Comparison of ENCODE assay signal across 32 cellular contexts in genomic region chr4:186660403-186660802, GRCh38.
"Had no signal": no experiment of that assay in that cellular context is flagged by ENCODE, and none has a peak within 500 bp of the region (broad histone marks: within the 10 kb centered on the region; RNA-seq: fewer than 3 reads in every experiment).

No MANE protein-coding gene starts in this region.

- H3K4me1 ChIP-seq: adrenal gland, foreskin keratinocyte, gastrocnemius medialis had no signal

- H3K4me3 ChIP-seq: adrenal gland, esophagus muscularis mucosa, gastrocnemius medialis had no signal

- H3K4me3 Mint-ChIP-seq: activated CD4-positive, alpha-beta memory T cell treated with anti-CD3 and anti-CD28 coated beads, Interleukin-2, amount 10 ng/mL, durations not matched to agents 7 days and 5 days; activated CD4-positive, alpha-beta T cell treated with anti-CD3 and anti-CD28 coated beads, Interleukin-2, amount 10 ng/mL, durations not matched to agents 7 days and 5 days; activated naive CD8-positive, alpha-beta T cell; activated T-cell treated with anti-CD3 and anti-CD28 coated beads, Interleukin-2, amount 50 U/mL, for 24 hours; activated T-helper 17 cell treated with anti-CD3 and anti-CD28 coated beads, Interleukin-2, amount 50 U/mL, for 72 hours; central memory CD8-positive, alpha-beta T cell; effector memory CD8-positive, alpha-beta T cell; WTC11 had no signal

- H3K27me3 Mint-ChIP-seq: activated CD4-positive, alpha-beta memory T cell treated with anti-CD3 and anti-CD28 coated beads, Interleukin-2, amount 10 ng/mL, durations not matched to agents 7 days and 5 days; activated CD4-positive, alpha-beta T cell treated with anti-CD3 and anti-CD28 coated beads, Interleukin-2, amount 10 ng/mL, durations not matched to agents 7 days and 5 days; activated naive CD8-positive, alpha-beta T cell; activated T-cell treated with anti-CD3 and anti-CD28 coated beads, Interleukin-2, amount 50 U/mL, for 24 hours; activated T-helper 17 cell treated with anti-CD3 and anti-CD28 coated beads, Interleukin-2, amount 50 U/mL, for 72 hours; central memory CD8-positive, alpha-beta T cell; effector memory CD8-positive, alpha-beta T cell had no signal

- H3K9me3 Mint-ChIP-seq: activated CD4-positive, alpha-beta memory T cell treated with anti-CD3 and anti-CD28 coated beads, Interleukin-2, amount 10 ng/mL, durations not matched to agents 7 days and 5 days; activated CD4-positive, alpha-beta T cell treated with anti-CD3 and anti-CD28 coated beads, Interleukin-2, amount 10 ng/mL, durations not matched to agents 7 days and 5 days; activated T-cell treated with anti-CD3 and anti-CD28 coated beads, Interleukin-2, amount 50 U/mL, for 24 hours; activated T-helper 17 cell treated with anti-CD3 and anti-CD28 coated beads, Interleukin-2, amount 50 U/mL, for 72 hours; central memory CD8-positive, alpha-beta T cell; effector memory CD8-positive, alpha-beta T cell; WTC11 had no signal

- H3K36me3 ChIP-seq: adrenal gland, gastrocnemius medialis had no signal

- DNase-seq: activated CD4-positive, alpha-beta memory T cell treated with anti-CD3 and anti-CD28 coated beads, Interleukin-2, amount 10 ng/mL, durations not matched to agents 7 days and 5 days; activated CD4-positive, alpha-beta T cell treated with anti-CD3 and anti-CD28 coated beads for 1 hour; activated CD4-positive, alpha-beta T cell treated with anti-CD3 and anti-CD28 coated beads for 4 hours; activated CD4-positive, alpha-beta T cell treated with anti-CD3 and anti-CD28 coated beads, Interleukin-2, amount 10 ng/mL, durations not matched to agents 7 days and 5 days; activated CD4-positive, alpha-beta T cell treated with anti-CD3 and anti-CD28 coated beads, Interleukin-2, amount 50 U/mL, for 4 hours; activated CD8-positive, alpha-beta memory T cell treated with anti-CD3 and anti-CD28 coated beads, Interleukin-2, amount 50 U/mL, for 48 hours; activated effector memory CD4-positive, alpha-beta T cell treated with Interleukin-2 at 50 U/mL for 16 hours; activated gamma-delta T cell treated with Interleukin-2 at 50 U/mL for 16 hours; activated naive CD4-positive, alpha-beta T cell treated with anti-CD3 and anti-CD28 coated beads, Interleukin-2, amount 50 U/mL, for 16 hours; activated naive CD4-positive, alpha-beta T cell treated with Interleukin-2 at 50 U/mL for 16 hours; activated T-cell treated with anti-CD3 and anti-CD28 coated beads for 4 hours; activated T-cell treated with anti-CD3 and anti-CD28 coated beads, Interleukin-2, amount 50 U/mL, for 24 hours; adrenal gland; amygdala; aorta; brain microvascular endothelial cell; cortex of kidney; dermis blood vessel endothelial cell; effector CD4-positive, alpha-beta T cell; effector memory CD8-positive, alpha-beta T cell; erythroblast; foreskin keratinocyte; gastrocnemius medialis; glutamatergic neuron; T-helper 2 cell had no signal

- H3K27me3 ChIP-seq: adrenal gland, brain microvascular endothelial cell, esophagus muscularis mucosa, foreskin keratinocyte, gastrocnemius medialis had no signal

- ATAC-seq: activated T-helper 17 cell treated with anti-CD3 and anti-CD28 coated beads, Interleukin-2, amount 50 U/mL, for 72 hours; effector memory CD8-positive, alpha-beta T cell; foreskin keratinocyte; gastrocnemius medialis; WTC11 had no signal

- H3K9me3 ChIP-seq: adrenal gland, esophagus muscularis mucosa, gastrocnemius medialis had no signal

- H3K27ac Mint-ChIP-seq: activated CD4-positive, alpha-beta memory T cell treated with anti-CD3 and anti-CD28 coated beads, Interleukin-2, amount 10 ng/mL, durations not matched to agents 7 days and 5 days; activated CD4-positive, alpha-beta T cell treated with anti-CD3 and anti-CD28 coated beads, Interleukin-2, amount 10 ng/mL, durations not matched to agents 7 days and 5 days; activated naive CD8-positive, alpha-beta T cell; activated T-cell treated with anti-CD3 and anti-CD28 coated beads, Interleukin-2, amount 50 U/mL, for 24 hours; activated T-helper 17 cell treated with anti-CD3 and anti-CD28 coated beads, Interleukin-2, amount 50 U/mL, for 72 hours; effector memory CD8-positive, alpha-beta T cell had no signal

- H3K27ac ChIP-seq: adrenal gland, brain microvascular endothelial cell, esophagus muscularis mucosa, foreskin keratinocyte, gastrocnemius medialis, VCaP had no signal

- H3K4me1 Mint-ChIP-seq: activated CD4-positive, alpha-beta memory T cell treated with anti-CD3 and anti-CD28 coated beads, Interleukin-2, amount 10 ng/mL, durations not matched to agents 7 days and 5 days; activated CD4-positive, alpha-beta T cell treated with anti-CD3 and anti-CD28 coated beads, Interleukin-2, amount 10 ng/mL, durations not matched to agents 7 days and 5 days; activated T-helper 17 cell treated with anti-CD3 and anti-CD28 coated beads, Interleukin-2, amount 50 U/mL, for 72 hours; central memory CD8-positive, alpha-beta T cell had no signal

- FAIRE-seq: bronchial epithelial cell had no signal

- H3K36me3 Mint-ChIP-seq: activated naive CD8-positive, alpha-beta T cell had no signal
